ENCODE assay signal across 30 cellular contexts in genomic region chr7:38274927-38275326, GRCh38.
DNase-seq lines count a peak whose midpoint lies in the region; ATAC-seq, FAIRE-seq and TF ChIP-seq lines count a peak whose summit lies in the region.
"Had no signal": no experiment of that assay in that cellular context is flagged by ENCODE, and none has a peak within 500 bp of the region (broad histone marks: within the 10 kb centered on the region; RNA-seq: fewer than 3 reads in every experiment).

No MANE protein-coding gene starts in this region.

- H3K4me1 ChIP-seq in HepG2 (ENCODE audit: insufficient read depth, low read length), result no peaks in the 10 kb centered on the region
- H3K4me1 ChIP-seq in right lobe of liver, result no peaks in the 10 kb centered on the region
- H3K4me1 ChIP-seq in K562 (replicated peaks in 1 of 2; ENCODE audit: control insufficient read depth in 2 of 2, insufficient read depth in 2 of 2, low read length in 2 of 2), result no peaks in the 10 kb centered on the region; a peak in 1 of 5 replicates
- H3K4me1 ChIP-seq in spleen, result peaks cover 0 to 16% (median 0%) of the 10 kb centered on the region in 6 donors
- H3K4me1 ChIP-seq: pancreas, SJSA1, upper lobe of right lung had no signal

- no peaks in the 10 kb centered on the region for H3K9me3 Mint-ChIP-seq in T-cell
- H3K9me3 Mint-ChIP-seq: activated B cell treated with CpG ODN at 0.5 μM for 24 hours, neural crest cell had no signal

- FAIRE-seq in HepG2 (lab: Jason Lieb, UNC), result no peak
- no peak for FAIRE-seq in K562 (lab: Jason Lieb, UNC)
- FAIRE-seq: bronchial epithelial cell, pancreas had no signal

- no peak overlapping the region for H2AFZ ChIP-seq in HepG2 (ENCODE audit: low read length)
- no peak overlapping the region for H2AFZ ChIP-seq in K562 (ENCODE audit: low read depth, low read length)

- BruUV-seq in HepG2 (replicated peaks; lab: Mats Ljungman, UMichigan) (no TSS peak), K562 (replicated peaks; lab: Mats Ljungman, UMichigan) (no TSS peak)

- no peaks in the 10 kb centered on the region for H3K9me1 ChIP-seq in K562 (ENCODE audit: control insufficient read depth, insufficient read depth, low read length)

- H3K27ac Mint-ChIP-seq in T-cell, result peak overlapping the region in 1 of 2 donors; percentile 46
- H3K27ac Mint-ChIP-seq: activated B cell treated with CpG ODN at 0.5 μM for 24 hours had no signal

- H3K4me3 ChIP-seq in HepG2 (replicated peaks in 1 of 3; ENCODE audit: insufficient read depth in 1 of 3, low read depth in 2 of 3, low read length in 3 of 3), result no peak overlapping the region
- H3K4me3 ChIP-seq in right lobe of liver, result no peak overlapping the region
- no peak overlapping the region for H3K4me3 ChIP-seq in K562
- H3K4me3 ChIP-seq in spleen, result peak overlapping the region in 1 of 8 donors; percentile 35
- H3K4me3 ChIP-seq: BLaER1, pancreas, SJSA1, skin epidermis, upper lobe of right lung had no signal

- POLR2A ChIA-PET in HepG2 (lab: Yijun Ruan, JAX), result no interaction called here
- POLR2A ChIA-PET in T-cell (lab: Charles Lee), result no interaction called here
- POLR2A ChIA-PET in K562 (lab: Yijun Ruan, JAX), result interaction anchor here (1.0 to 2.1 kb wide), 3 partner anchors 12 to 34 kb away, joined by 3 to 6 read pairs (median 3); no protein-coding TSS in a partner anchor

- no peaks in the 10 kb centered on the region for H3K27me3 Mint-ChIP-seq in T-cell

- H3K36me3 Mint-ChIP-seq in T-cell, result no peaks in the 10 kb centered on the region

- DNase-seq in HepG2 (ENCODE audit: low spot score), result no peak
- no peak for DNase-seq in right lobe of liver
- DNase-seq in T-cell, result no peak
- DNase-seq in K562 (ENCODE audit: extremely low read depth in 1 of 4, low spot score in 3 of 4), result no peak
- no peak for DNase-seq in spleen
- DNase-seq in middle frontal gyrus (ENCODE audit: extremely low spot score, low spot score), result no peak
- DNase-seq: activated B cell treated with CpG ODN at 0.5 μM for 24 hours; activated CD4-positive, alpha-beta T cell treated with anti-CD3 and anti-CD28 coated beads, Interleukin-2, amount 50 U/mL, for 48 hours; anterior cingulate cortex; Calu3; DMS79 treated with DMSO at 0.1 percent for 48 hours; hippocampal formation; left colon; mammary epithelial cell; NCI-H1105; NCI-H187 treated with DMSO at 0.1 percent for 48 hours; NCI-H510A treated with DMSO at 0.1 percent for 48 hours; pancreas; retina; RPMI8226; stimulated activated naive CD4-positive, alpha-beta T cell; T-helper 1 cell; upper lobe of right lung had no signal

- intact Hi-C loops in HepG2 (cut with micrococcal nuclease; ENCODE audit: unreplicated experiment) (no loop called here), right lobe of liver (cut with DNase I) (no loop called here), K562 (cut with micrococcal nuclease) (no loop called here), spleen (cut with DNase I; ENCODE audit: low total_unique reads) (no loop called here)

- TF ChIP-seq RAD21 in HepG2 (CRISPR knock-in tag; IDR thresholded peaks at IDR 0.05), result no peak
- TF ChIP-seq RAD21 in K562 (CRISPR knock-in tag; conservative IDR thresholded peaks at IDR 0.05 in 1 of 2, IDR thresholded peaks at IDR 0.05 in 1 of 2), result no peak

- H3K4me2 ChIP-seq in HepG2 (ENCODE audit: low read depth, low read length) (no peak overlapping the region), K562 (ENCODE audit: insufficient read depth, low read length) (no peak overlapping the region)
- H3K4me2 ChIP-seq: BLaER1 had no signal

- in situ Hi-C loops in HepG2 (cut with HindIII; ENCODE audit: extremely low pct_ligation_motif_present, low pct_unique_long_range_greater_than_20kb), result no loop called here
- in situ Hi-C loops in K562 (cut with MboI), result no loop called here

- H3K4me1 Mint-ChIP-seq in T-cell, result no peaks in the 10 kb centered on the region
- H3K4me1 Mint-ChIP-seq: activated B cell treated with CpG ODN at 0.5 μM for 24 hours had no signal

- CTCF ChIA-PET in HepG2 (lab: Yijun Ruan, JAX; ENCODE audit: low intra/inter-chr PET ratio, low total read pairs), result no interaction called here
- CTCF ChIA-PET in T-cell (lab: Charles Lee), result interaction anchor here (0.6 to 2.2 kb wide), 5 partner anchors 36 to 96 kb away, joined by 3 to 18 read pairs (median 3); no protein-coding TSS in a partner anchor
- CTCF ChIA-PET in K562 (lab: Yijun Ruan, JAX; ENCODE audit: low intra/inter-chr PET ratio), result no interaction called here

- no peaks in the 10 kb centered on the region for H3K36me3 ChIP-seq in HepG2 (replicated peaks in 1 of 2; ENCODE audit: control insufficient read depth in 1 of 2, insufficient read depth in 2 of 2, low read length in 2 of 2)
- H3K36me3 ChIP-seq in right lobe of liver, result no peaks in the 10 kb centered on the region
- no peaks in the 10 kb centered on the region for H3K36me3 ChIP-seq in K562 (ENCODE audit: control insufficient read depth, insufficient read depth, low read length)
- H3K36me3 ChIP-seq in spleen, result no peaks in the 10 kb centered on the region
- H3K36me3 ChIP-seq: BLaER1, pancreas, SJSA1, upper lobe of right lung had no signal

- H3K9me3 ChIP-seq in HepG2 (ENCODE audit: low read length), result no peaks in the 10 kb centered on the region
- H3K9me3 ChIP-seq in right lobe of liver, result no peaks in the 10 kb centered on the region
- H3K9me3 ChIP-seq in K562 (replicated peaks; ENCODE audit: control insufficient read depth, insufficient read depth, low read depth, low read length), result no peaks in the 10 kb centered on the region
- H3K9me3 ChIP-seq in spleen, result no peaks in the 10 kb centered on the region
- H3K9me3 ChIP-seq: BLaER1, pancreas, SJSA1, upper lobe of right lung had no signal

- TF ChIP-seq POLR2A in HepG2 (IDR thresholded peaks at IDR 0.05; ENCODE audit: insufficient read depth in 1 of 2, low read depth in 2 of 2, low read length in 2 of 2), result no peak
- no peak for TF ChIP-seq POLR2A in right lobe of liver (IDR thresholded peaks at IDR 0.05)
- TF ChIP-seq POLR2A in K562 (conservative IDR thresholded peaks at IDR 0.05), result no peak
- no peak for TF ChIP-seq POLR2A in spleen (IDR thresholded peaks at IDR 0.05)

- no peak overlapping the region for H3K27ac ChIP-seq in HepG2 (ENCODE audit: extremely low read length, insufficient read depth, low read length)
- H3K27ac ChIP-seq in right lobe of liver, result no peak overlapping the region
- H3K27ac ChIP-seq in K562 (ENCODE audit: extremely low read depth, low read depth, low read length), result no peak overlapping the region
- H3K27ac ChIP-seq in spleen, result peak overlapping the region in 5 of 8 donors; percentile 0 to 65 (median 4)
- H3K27ac ChIP-seq: BLaER1, pancreas, SJSA1, upper lobe of right lung had no signal

- TF ChIP-seq EP300 in HepG2 (IDR thresholded peaks at IDR 0.05; ENCODE audit: low read depth in 2 of 2, low read length in 2 of 2) (no peak), HepG2 (CRISPR knock-in tag; IDR thresholded peaks at IDR 0.05; ENCODE audit: borderline replicate concordance) (no peak), K562 (IDR thresholded peaks at IDR 0.05; ENCODE audit: low read length) (no peak)

- H3K4me3 Mint-ChIP-seq in T-cell, result peak overlapping the region; percentile 30 to 74 (median 72)
- H3K4me3 Mint-ChIP-seq: activated B cell treated with CpG ODN at 0.5 μM for 24 hours, neural crest cell had no signal

- WGBS in HepG2 (ENCODE audit: low lambda C conversion rate), result 53% methylated on average over 1 of the region's 1 CpG
- 93% methylated on average over 1 of the region's 1 CpG for WGBS in right lobe of liver (ENCODE audit: insufficient coverage, low coverage, low lambda C conversion rate, missing lambda C conversion rate)
- WGBS in K562 (ENCODE audit: insufficient coverage, low coverage, missing lambda C conversion rate), result 39% methylated on average over 1 of the region's 1 CpG
- WGBS in spleen, 5 donors, result 81 to 93% (median 86%) methylated on average over 1 of the region's 1 CpG

- H4K20me1 ChIP-seq in HepG2 (ENCODE audit: insufficient read depth, low read length), result no peaks in the 10 kb centered on the region
- H4K20me1 ChIP-seq in K562 (replicated peaks; ENCODE audit: control insufficient read depth, insufficient read depth, low read length), result no peaks in the 10 kb centered on the region
- H4K20me1 ChIP-seq: BLaER1 had no signal

- no peaks in the 10 kb centered on the region for H3K79me2 ChIP-seq in HepG2 (ENCODE audit: insufficient read depth, low read length)
- no peaks in the 10 kb centered on the region for H3K79me2 ChIP-seq in K562 (ENCODE audit: control insufficient read depth, insufficient read depth, low read length)

- TF ChIP-seq CTCF in HepG2 (CRISPR knock-in tag; IDR thresholded peaks at IDR 0.05) (no peak), right lobe of liver (IDR thresholded peaks at IDR 0.05) (no peak), K562 (IDR thresholded peaks at IDR 0.05 in 2 of 3, conservative IDR thresholded peaks at IDR 0.05 in 1 of 3; ENCODE audit: insufficient read depth in 2 of 3, low read depth in 1 of 3, low read length in 3 of 3) (no peak), spleen (IDR thresholded peaks at IDR 0.05 in 8 of 11, conservative IDR thresholded peaks at IDR 0.05 in 3 of 11) (no peak)

- ATAC-seq in HepG2 (no peak), right lobe of liver (no peak), T-cell (replicated peaks in 1 of 4) (no peak), K562 (no peak), HG03354 (IDR thresholded peaks at IDR 0.05; ENCODE audit: poor library complexity, severe bottlenecking, unreplicated experiment) (no peak), GM19351 (IDR thresholded peaks at IDR 0.05; ENCODE audit: unreplicated experiment) (no peak)
- ATAC-seq: left colon, pancreas, upper lobe of right lung had no signal

- H3K27me3 ChIP-seq in HepG2 (ENCODE audit: control insufficient read depth in 1 of 2, insufficient read depth in 2 of 2, low read length in 2 of 2) (no peaks in the 10 kb centered on the region), right lobe of liver (no peaks in the 10 kb centered on the region), K562 (ENCODE audit: control insufficient read depth in 2 of 2, insufficient read depth in 2 of 2, low read length in 2 of 2) (no peaks in the 10 kb centered on the region), spleen (replicated peaks in 1 of 7) (no peaks in the 10 kb centered on the region)
- H3K27me3 ChIP-seq: BLaER1, pancreas, upper lobe of right lung had no signal

- H3K9ac ChIP-seq in HepG2 (ENCODE audit: insufficient read depth, low read depth, low read length), result no peak overlapping the region
- H3K9ac ChIP-seq in K562 (ENCODE audit: insufficient read depth in 1 of 2, low read depth in 2 of 2, low read length in 2 of 2), result no peak overlapping the region
- H3K9ac ChIP-seq: BLaER1 had no signal

TF ChIP-seq in HepG2, 621 proteins besides CTCF, POLR2A, EP300 and RAD21 (continues in another document):
- TF ChIP-seq ZNF629 (CRISPR knock-in tag; conservative IDR thresholded peaks at IDR 0.05), result peak; percentile 61

TF ChIP-seq in K562, 482 proteins besides CTCF, POLR2A, EP300 and RAD21 (continues in another document):
- TF ChIP-seq MCM2 (IDR thresholded peaks at IDR 0.05; ENCODE audit: low read depth), result no peak
- TF ChIP-seq ADNP (tag; IDR thresholded peaks at IDR 0.05), result peak; percentile 79
- TF ChIP-seq MTA3 (IDR thresholded peaks at IDR 0.05; ENCODE audit: borderline replicate concordance), result no peak

Comparison
In these comparisons a context has a peak if more than half of its experiments do, and no peak if none do; other contexts are left out.
1. H3K27ac ChIP-seq: peak in spleen (5 of 8); none in HepG2 (single experiment), right lobe of liver (0 of 3) and K562 (single experiment).
2. CTCF ChIA-PET loops: an anchor here in T-cell (0.6 to 2.2 kb wide); none called in HepG2 and K562.
3. Of the 241 proteins assayed by ChIP-seq in both HepG2 and K562: peak only in HepG2: none; only in K562: ADNP, HDAC2, KDM1A and TFE3; in both: none; in neither: 237.